In genomic region chr6:153215242-153215641, GRCh38 we compare ENCODE assay signal across 1 cellular context.
TF ChIP-seq lines count a peak whose summit lies in the region.

No MANE protein-coding gene starts in this region.

TF ChIP-seq in GM23338, 12 proteins besides CTCF, POLR2A, EP300 and RAD21 (continued from another document):
- TF ChIP-seq ZNF462 (CRISPR knock-in tag; IDR thresholded peaks at IDR 0.05) (no peak), POLR2AphosphoS5 (IDR thresholded peaks at IDR 0.05; ENCODE audit: low read depth) (no peak), REST (IDR thresholded peaks at IDR 0.05; ENCODE audit: unreplicated experiment) (no peak), ETS1 (IDR thresholded peaks at IDR 0.05) (no peak)
